ENCODE assay signal across 8 cellular contexts in the genomic region with DNA sequence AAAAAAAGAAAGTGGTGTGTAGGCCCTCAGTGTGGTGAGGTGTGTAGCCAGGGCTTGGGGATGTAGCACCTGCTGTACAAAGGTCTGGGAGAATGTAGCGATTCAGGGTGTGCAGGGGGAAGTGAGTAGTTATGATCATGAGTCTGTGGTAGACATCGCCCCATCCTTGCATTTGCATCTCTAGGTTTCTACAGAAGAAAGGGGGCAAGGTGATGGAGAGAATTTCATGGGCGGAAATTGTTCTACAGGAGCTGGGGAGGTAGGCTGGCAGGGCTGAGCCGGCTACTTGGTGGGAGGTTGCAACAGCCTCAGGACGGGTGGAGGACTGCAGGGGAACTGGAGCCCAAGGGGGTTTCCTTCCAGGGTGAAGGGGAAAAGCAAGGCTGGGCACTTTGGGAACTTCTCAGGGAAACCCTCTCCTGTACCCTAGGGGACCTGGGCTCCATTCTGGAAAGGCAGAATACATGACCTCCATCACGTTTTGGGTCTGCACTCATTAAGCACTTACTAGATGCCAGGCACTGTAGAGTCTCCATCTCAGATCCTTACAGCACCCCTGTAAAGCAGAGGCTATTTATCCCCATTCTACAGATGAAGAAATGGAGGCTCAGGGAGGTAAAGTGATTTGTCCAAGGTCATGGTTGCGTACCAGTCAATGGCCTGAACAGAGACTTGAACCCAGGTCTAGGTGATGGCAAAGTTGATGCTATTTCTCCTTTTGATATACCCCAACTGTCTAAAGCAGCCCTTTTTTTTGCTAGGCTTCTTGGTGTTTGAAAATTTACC. TPM values are rescaled to one million over a fixed set of nuclear protein-coding genes. Genes with fewer than 3 reads are reported as not detected.
DNase-seq lines count a peak whose midpoint lies in the region; ATAC-seq and TF ChIP-seq lines count a peak whose summit lies in the region.

No MANE protein-coding gene starts in this region.

- H2AFZ ChIP-seq in smooth muscle cell (ENCODE audit: low read depth), result no peak overlapping the region

- no peak for TF ChIP-seq POLR2A in vagina (IDR thresholded peaks at IDR 0.05)
- no peak for TF ChIP-seq POLR2A in uterus (IDR thresholded peaks at IDR 0.05)

- H3K9ac ChIP-seq in adipocyte (ENCODE audit: low read length), result peak overlapping the region; percentile 66
- no peak overlapping the region for H3K9ac ChIP-seq in smooth muscle cell (ENCODE audit: low read depth)

- H3K4me3 ChIP-seq in right atrium auricular region (no peak overlapping the region), adipocyte (ENCODE audit: low read length) (no peak overlapping the region), vagina (no peak overlapping the region), smooth muscle cell (no peak overlapping the region), uterus (no peak overlapping the region)

- H3K27ac ChIP-seq in right atrium auricular region (peak overlapping the region; percentile 48 to 53), vagina (peak overlapping the region; percentile 54), smooth muscle cell (ENCODE audit: low read depth) (no peak overlapping the region), uterus (no peak overlapping the region)

- WGBS in smooth muscle cell (ENCODE audit: low lambda C conversion rate), result 94% methylated on average over 7 of the region's 7 CpGs

- H3K79me2 ChIP-seq in smooth muscle cell (ENCODE audit: low read depth), result no peaks in the 10 kb centered on the region

- no peak for ATAC-seq in Right ventricle myocardium inferior
- ATAC-seq in HG03060 (IDR thresholded peaks at IDR 0.05; ENCODE audit: low read depth, unreplicated experiment), result peak; percentile 41

- no peaks in the 10 kb centered on the region for H3F3A ChIP-seq in smooth muscle cell (ENCODE audit: low read depth)

- DNase-seq in right atrium auricular region (ENCODE audit: low spot score) (no peak), Right ventricle myocardium inferior (ENCODE audit: missing footprints) (no peak), adipocyte (ENCODE audit: low read depth) (no peak), vagina (ENCODE audit: extremely low spot score in 2 of 2) (no peak), smooth muscle cell (lab: John Stamatoyannopoulos, UW; ENCODE audit: unreplicated experiment) (no peak), uterus (no peak), NCI-H2081 treated with DMSO at 0.1 percent for 48 hours (lab: John Stamatoyannopoulos, UW) (no peak)

- no peaks in the 10 kb centered on the region for H3K27me3 ChIP-seq in right atrium auricular region
- H3K27me3 ChIP-seq in adipocyte (replicated peaks; ENCODE audit: control insufficient read depth, insufficient read depth, low read length), result no peaks in the 10 kb centered on the region
- no peaks in the 10 kb centered on the region for H3K27me3 ChIP-seq in vagina
- H3K27me3 ChIP-seq in smooth muscle cell (ENCODE audit: low read depth), result no peaks in the 10 kb centered on the region
- H3K27me3 ChIP-seq in uterus, result no peaks in the 10 kb centered on the region

- H3K36me3 ChIP-seq in right atrium auricular region, result no peaks in the 10 kb centered on the region
- H3K36me3 ChIP-seq in adipocyte (ENCODE audit: control insufficient read depth, insufficient read depth, low read length, severe bottlenecking), result no peaks in the 10 kb centered on the region
- no peaks in the 10 kb centered on the region for H3K36me3 ChIP-seq in vagina
- H3K36me3 ChIP-seq in smooth muscle cell (ENCODE audit: low read depth), result no peaks in the 10 kb centered on the region
- H3K36me3 ChIP-seq in uterus, result no peaks in the 10 kb centered on the region

- H3K4me2 ChIP-seq in smooth muscle cell, result no peak overlapping the region

- TF ChIP-seq CTCF in right atrium auricular region (IDR thresholded peaks at IDR 0.05) (no peak), vagina (IDR thresholded peaks at IDR 0.05) (no peak), smooth muscle cell (IDR thresholded peaks at IDR 0.05; ENCODE audit: borderline replicate concordance, insufficient read depth, poor library complexity, severe bottlenecking) (no peak), uterus (IDR thresholded peaks at IDR 0.05) (no peak)

- H3K9me3 ChIP-seq in right atrium auricular region (peaks cover 0 to 7% of the 10 kb centered on the region in 2 donors), adipocyte (ENCODE audit: control insufficient read depth, low read length) (peaks cover 9% of the 10 kb centered on the region), vagina (no peaks in the 10 kb centered on the region), smooth muscle cell (replicated peaks; ENCODE audit: low read depth) (no peaks in the 10 kb centered on the region), uterus (no peaks in the 10 kb centered on the region)

- no peaks in the 10 kb centered on the region for H4K20me1 ChIP-seq in smooth muscle cell (ENCODE audit: low read depth)

- intact Hi-C loops in Right ventricle myocardium inferior (cut with DNase I), result no loop called here
- intact Hi-C loops in vagina (cut with DNase I), result no loop called here
- intact Hi-C loops in uterus (cut with DNase I; ENCODE audit: low total_unique reads), result no loop called here

- H3K4me1 ChIP-seq in right atrium auricular region, result peaks cover 0 to 31% of the 10 kb centered on the region in 2 donors
- peaks cover 16% of the 10 kb centered on the region for H3K4me1 ChIP-seq in adipocyte (ENCODE audit: control insufficient read depth, insufficient read depth, low read length)
- peaks cover 21% of the 10 kb centered on the region for H3K4me1 ChIP-seq in vagina
- no peaks in the 10 kb centered on the region for H3K4me1 ChIP-seq in smooth muscle cell (ENCODE audit: low read depth)
- H3K4me1 ChIP-seq in uterus, result no peaks in the 10 kb centered on the region

RNA-seq across cellular contexts. Expression of a gene that starts 14.5 kb away (rescaled TPM):
- 10 to 100 TPM; 17.0 to 25.6 TPM for total RNA-seq in right atrium auricular region
- total RNA-seq in Right ventricle myocardium inferior, result 19.0 TPM
- 41.0 TPM for total RNA-seq in vagina
- 6.9 and 9.0 TPM in 2 replicates for total RNA-seq in smooth muscle cell
- 14.8 and 20.3 TPM in 2 replicates for polyA plus RNA-seq in smooth muscle cell
- 10 to 100 TPM in 3 of 4 donors, 1 to 10 TPM in 1; 8.8 to 53.4 (median 24.2) TPM for total RNA-seq in uterus

Comparison
In these comparisons a context has a peak if more than half of its experiments do, and no peak if none do; other contexts are left out.
1. H3K27ac ChIP-seq: peak in right atrium auricular region (2 of 2) and vagina (single experiment); none in smooth muscle cell (single experiment) and uterus (0 of 2).